In the genomic region with DNA sequence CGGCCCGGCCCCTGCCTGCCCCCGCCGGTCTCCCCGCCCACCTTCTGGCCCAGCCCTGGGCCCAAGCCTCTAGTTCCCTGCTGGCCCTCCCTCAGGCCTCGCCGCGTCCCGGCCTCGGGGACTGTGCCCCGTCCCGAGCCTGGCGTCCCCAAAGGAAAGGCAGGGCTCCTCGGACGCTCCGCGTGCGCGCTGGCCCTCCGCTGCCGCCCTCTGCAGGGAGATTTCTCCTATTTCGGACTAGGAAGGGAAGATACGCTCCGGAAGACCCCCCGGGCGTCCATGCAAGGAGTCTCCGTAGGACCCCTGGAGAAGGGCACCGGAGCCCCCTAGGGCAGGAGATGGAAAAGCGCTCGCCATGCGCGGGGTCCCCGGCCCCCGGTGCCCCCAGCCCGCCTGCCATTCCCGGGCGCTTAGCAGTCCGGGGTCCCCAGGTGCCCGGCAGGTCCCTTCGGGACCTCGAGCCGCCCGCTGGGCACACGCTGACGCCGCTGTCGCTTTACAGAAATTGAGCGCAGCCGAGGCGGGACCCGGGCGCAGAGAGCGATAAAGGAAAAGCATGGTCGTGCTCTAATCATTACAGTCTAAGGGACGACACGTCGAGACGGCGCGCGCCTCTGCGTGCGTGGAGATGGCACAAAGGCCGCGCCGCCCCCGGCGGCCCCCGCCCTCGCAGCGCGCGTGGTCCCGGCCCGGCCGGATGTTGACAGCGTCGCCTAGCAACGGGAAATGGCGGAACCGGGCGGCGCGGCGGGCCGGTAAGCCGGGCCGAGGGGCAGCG, we compare ENCODE assay signal across 8 cellular contexts. TPM values are rescaled to one million over a fixed set of nuclear protein-coding genes. Genes with fewer than 3 reads are reported as not detected.
DNase-seq lines count a peak whose midpoint lies in the region; ATAC-seq, FAIRE-seq and TF ChIP-seq lines count a peak whose summit lies in the region.

A gene with protein sequence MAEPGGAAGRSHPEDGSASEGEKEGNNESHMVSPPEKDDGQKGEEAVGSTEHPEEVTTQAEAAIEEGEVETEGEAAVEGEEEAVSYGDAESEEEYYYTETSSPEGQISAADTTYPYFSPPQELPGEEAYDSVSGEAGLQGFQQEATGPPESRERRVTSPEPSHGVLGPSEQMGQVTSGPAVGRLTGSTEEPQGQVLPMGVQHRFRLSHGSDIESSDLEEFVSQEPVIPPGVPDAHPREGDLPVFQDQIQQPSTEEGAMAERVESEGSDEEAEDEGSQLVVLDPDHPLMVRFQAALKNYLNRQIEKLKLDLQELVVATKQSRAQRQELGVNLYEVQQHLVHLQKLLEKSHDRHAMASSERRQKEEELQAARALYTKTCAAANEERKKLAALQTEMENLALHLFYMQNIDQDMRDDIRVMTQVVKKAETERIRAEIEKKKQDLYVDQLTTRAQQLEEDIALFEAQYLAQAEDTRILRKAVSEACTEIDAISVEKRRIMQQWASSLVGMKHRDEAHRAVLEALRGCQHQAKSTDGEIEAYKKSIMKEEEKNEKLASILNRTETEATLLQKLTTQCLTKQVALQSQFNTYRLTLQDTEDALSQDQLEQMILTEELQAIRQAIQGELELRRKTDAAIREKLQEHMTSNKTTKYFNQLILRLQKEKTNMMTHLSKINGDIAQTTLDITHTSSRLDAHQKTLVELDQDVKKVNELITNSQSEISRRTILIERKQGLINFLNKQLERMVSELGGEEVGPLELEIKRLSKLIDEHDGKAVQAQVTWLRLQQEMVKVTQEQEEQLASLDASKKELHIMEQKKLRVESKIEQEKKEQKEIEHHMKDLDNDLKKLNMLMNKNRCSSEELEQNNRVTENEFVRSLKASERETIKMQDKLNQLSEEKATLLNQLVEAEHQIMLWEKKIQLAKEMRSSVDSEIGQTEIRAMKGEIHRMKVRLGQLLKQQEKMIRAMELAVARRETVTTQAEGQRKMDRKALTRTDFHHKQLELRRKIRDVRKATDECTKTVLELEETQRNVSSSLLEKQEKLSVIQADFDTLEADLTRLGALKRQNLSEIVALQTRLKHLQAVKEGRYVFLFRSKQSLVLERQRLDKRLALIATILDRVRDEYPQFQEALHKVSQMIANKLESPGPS (plus strand): TSS at position 706 of the 778 bp plus-strand sequence. CDS start 21 bp downstream, at position 727.

- H3K27me3 ChIP-seq in SJCRH30 (no peaks in the 10 kb centered on the region), gastroesophageal sphincter (no peaks in the 10 kb centered on the region), neuronal stem cell (ENCODE audit: control insufficient read depth in 3 of 3, insufficient read depth in 3 of 3, low read depth in 1 of 3, low read length in 3 of 3) (no peaks in the 10 kb centered on the region), subcutaneous abdominal adipose tissue (ENCODE audit: control insufficient read depth in 5 of 5, insufficient read depth in 4 of 5, low read length in 5 of 5) (no peaks in the 10 kb centered on the region)

- H3K27ac ChIP-seq in A549 (peak within 1 kb of the TSS; percentile 83 to 93), SJCRH30 (peak within 1 kb of the TSS; percentile 82), gastroesophageal sphincter (peak within 1 kb of the TSS; percentile 75 to 95 (median 92)), neuronal stem cell (replicated peaks; ENCODE audit: low read length) (peak within 1 kb of the TSS; percentile 95), subcutaneous abdominal adipose tissue (ENCODE audit: low read depth, low read length) (peak within 1 kb of the TSS; percentile 90)

- ATAC-seq in A549, result peak; percentile 86 to 94
- peak; percentile 47 for ATAC-seq in GM18909 (IDR thresholded peaks at IDR 0.05; ENCODE audit: poor library complexity, unreplicated experiment)
- ATAC-seq in gastroesophageal sphincter, result peak; percentile 94

- no peak within 1 kb of the TSS for H3K4ac ChIP-seq in neuronal stem cell (ENCODE audit: low read length)

- no peak for TF ChIP-seq EP300 in A549 (IDR thresholded peaks at IDR 0.05)
- no peak for TF ChIP-seq EP300 in gastroesophageal sphincter (IDR thresholded peaks at IDR 0.05)

- H3K9ac ChIP-seq in neuronal stem cell (ENCODE audit: low read depth, low read length, poor library complexity), result peak within 1 kb of the TSS; percentile 95
- peak within 1 kb of the TSS in 4 of 5 donors; percentile 83 to 87 (median 86) for H3K9ac ChIP-seq in subcutaneous abdominal adipose tissue (ENCODE audit: low read length in 5 of 5)

- H3K79me1 ChIP-seq in neuronal stem cell (ENCODE audit: low read depth, low read length), result no peaks in the 10 kb centered on the region

- H3K18ac ChIP-seq in neuronal stem cell (ENCODE audit: low read length), result peak within 1 kb of the TSS; percentile 99

- no peak for TF ChIP-seq RAD21 in A549 (conservative IDR thresholded peaks at IDR 0.05 in 1 of 2, IDR thresholded peaks at IDR 0.05 in 1 of 2)

- peak; percentile 84 to 89 for DNase-seq in A549 (ENCODE audit: low read depth in 1 of 2, low spot score in 1 of 2)
- no peak for DNase-seq in LNCaP clone FGC (ENCODE audit: low read depth)
- DNase-seq in SJCRH30, result peak; percentile 92 to 95
- DNase-seq in activated naive CD4-positive, alpha-beta T cell treated with Interleukin-2 at 50 U/mL for 16 hours, result peak; percentile 81
- DNase-seq in neuronal stem cell (ENCODE audit: low spot score), result peak; percentile 81

- peak within 1 kb of the TSS; percentile 89 for H3K4me3 ChIP-seq in A549
- peak within 1 kb of the TSS; percentile 86 for H3K4me3 ChIP-seq in LNCaP clone FGC (ENCODE audit: low read depth, low read length)
- H3K4me3 ChIP-seq in SJCRH30, result peak within 1 kb of the TSS; percentile 93
- peak within 1 kb of the TSS; percentile 72 to 88 for H3K4me3 ChIP-seq in gastroesophageal sphincter
- peak within 1 kb of the TSS; percentile 64 to 95 for H3K4me3 ChIP-seq in neuronal stem cell (ENCODE audit: low read length in 2 of 2)
- peak within 1 kb of the TSS; percentile 79 to 91 (median 82) for H3K4me3 ChIP-seq in subcutaneous abdominal adipose tissue (ENCODE audit: low read depth in 1 of 5, low read length in 5 of 5)

- H3K4me2 ChIP-seq in A549 (peak within 1 kb of the TSS; percentile 91), neuronal stem cell (ENCODE audit: insufficient read depth, low read length, poor library complexity, severe bottlenecking) (peak within 1 kb of the TSS; percentile 91)

- POLR2A ChIA-PET in A549 (lab: Yijun Ruan, JAX), result no interaction called here

- H4K8ac ChIP-seq in neuronal stem cell (ENCODE audit: low read depth, low read length), result peak within 1 kb of the TSS; percentile 89

- TF ChIP-seq CTCF in A549 (IDR thresholded peaks at IDR 0.05), result no peak
- TF ChIP-seq CTCF in LNCaP clone FGC (IDR thresholded peaks at IDR 0.05; ENCODE audit: control insufficient read depth, extremely low read depth, insufficient read depth), result no peak
- no peak for TF ChIP-seq CTCF in gastroesophageal sphincter (IDR thresholded peaks at IDR 0.05)

- no peak within 1 kb of the TSS for H2BK120ac ChIP-seq in neuronal stem cell (ENCODE audit: low read depth, low read length)

- peak within 1 kb of the TSS; percentile 18 for H2BK15ac ChIP-seq in neuronal stem cell (ENCODE audit: low read length)

- FAIRE-seq in A549 (lab: Jason Lieb, UNC), result no peak

- peaks cover 8% of the 10 kb centered on the region for H3K4me1 ChIP-seq in A549
- H3K4me1 ChIP-seq in SJCRH30, result peaks cover 22% of the 10 kb centered on the region
- peaks cover 0 to 39% (median 7%) of the 10 kb centered on the region in 3 donors for H3K4me1 ChIP-seq in gastroesophageal sphincter
- peaks cover 0 to 26% of the 10 kb centered on the region in 2 donors for H3K4me1 ChIP-seq in neuronal stem cell (ENCODE audit: control insufficient read depth in 2 of 2, insufficient read depth in 1 of 2, low read depth in 1 of 2, low read length in 2 of 2)
- peaks cover 3 to 58% (median 48%) of the 10 kb centered on the region in 5 donors for H3K4me1 ChIP-seq in subcutaneous abdominal adipose tissue (ENCODE audit: control insufficient read depth in 5 of 5, insufficient read depth in 5 of 5, low read length in 5 of 5)

- H4K91ac ChIP-seq in neuronal stem cell (ENCODE audit: low read depth, low read length, poor library complexity), result no peak within 1 kb of the TSS

- H2BK12ac ChIP-seq in neuronal stem cell (ENCODE audit: low read length), result no peak within 1 kb of the TSS

- 2% methylated on average over 45 of the region's 89 CpGs for WGBS in A549 (ENCODE audit: missing lambda C conversion rate)
- WGBS in gastroesophageal sphincter (ENCODE audit: low coverage in 1 of 2), 2 donors, result 0% methylated on average over 3 of the region's 89 CpGs; no CpG with 5 or more reads in 1 of the 2 donors
- no CpG with 5 or more reads among the region's 89 CpGs for WGBS in neuronal stem cell (ENCODE audit: extremely low coverage in 2 of 2, insufficient read length in 2 of 2, insufficient replicate concordance in 1 of 2), 2 donors

- peak within 1 kb of the TSS; percentile 90 for H3K23ac ChIP-seq in neuronal stem cell (ENCODE audit: low read depth, low read length, poor library complexity)

- H3K9me3 ChIP-seq in A549, result no peaks in the 10 kb centered on the region
- no peaks in the 10 kb centered on the region for H3K9me3 ChIP-seq in SJCRH30 (replicated peaks)
- H3K9me3 ChIP-seq in gastroesophageal sphincter, result no peaks in the 10 kb centered on the region
- H3K9me3 ChIP-seq in neuronal stem cell (replicated peaks in 1 of 2; ENCODE audit: control insufficient read depth in 2 of 2, insufficient read depth in 1 of 2, low read depth in 1 of 2, low read length in 2 of 2), result peaks cover 0 to 5% of the 10 kb centered on the region in 2 donors
- no peaks in the 10 kb centered on the region for H3K9me3 ChIP-seq in subcutaneous abdominal adipose tissue (ENCODE audit: control insufficient read depth in 5 of 5, low read length in 5 of 5)

- CTCF ChIA-PET in A549 (lab: Yijun Ruan, JAX), result interaction anchor here (0.9 to 11.5 kb wide), 2 partner anchors 8 to 30 kb away, joined by 3 to 138 read pairs; no protein-coding TSS in a partner anchor

- H3K36me3 ChIP-seq in SJCRH30 (0 out of 2 replicates have a peak, but pooled peaks cover 6% of the 10 kb centered on the region), gastroesophageal sphincter (peaks cover 0 to 8% of the 10 kb centered on the region in 2 donors), neuronal stem cell (replicated peaks in 1 of 2; ENCODE audit: control insufficient read depth in 2 of 2, insufficient read depth in 2 of 2, low read length in 2 of 2) (peaks cover 9 to 39% of the 10 kb centered on the region in 2 donors), subcutaneous abdominal adipose tissue (ENCODE audit: control insufficient read depth in 5 of 5, insufficient read depth in 5 of 5, low read length in 5 of 5) (peaks cover 0 to 5% (median 0%) of the 10 kb centered on the region in 5 donors)

- H2AFZ ChIP-seq in neuronal stem cell (ENCODE audit: low read length), result peak within 1 kb of the TSS; percentile 96

- H2BK5ac ChIP-seq in neuronal stem cell (ENCODE audit: low read length), result peak within 1 kb of the TSS; percentile 80

- peak within 1 kb of the TSS; percentile 40 for H2AK5ac ChIP-seq in neuronal stem cell (ENCODE audit: low read depth, low read length)

- TF ChIP-seq POLR2A in A549 (IDR thresholded peaks at IDR 0.05; ENCODE audit: low read length) (peak; percentile 81), gastroesophageal sphincter (IDR thresholded peaks at IDR 0.05) (peak; percentile 9 to 24)

- H3K14ac ChIP-seq in neuronal stem cell (ENCODE audit: low read length), result peak within 1 kb of the TSS; percentile 94

RNA-seq across cellular contexts. Expression of the gene that starts here (rescaled TPM):
- polyA plus RNA-seq in A549 (2011; rRNA removed), result 4.3 and 5.9 TPM in 2 replicates
- 5.2 and 5.8 TPM in 2 replicates for polyA plus RNA-seq in A549 (2012; cell fraction: cytosol; rRNA removed)
- polyA plus RNA-seq in A549 (2012; cell fraction: nucleus; rRNA removed), result 15.3 and 16.1 TPM in 2 replicates
- polyA plus RNA-seq in A549 (2017; fragmentation: RNase III; extraction: RNeasy Plus Mini Kit Qiagen cat#74134 plus additional on column Dnase treatment), result 8.2 to 12.6 TPM (median 11.3 TPM) in 3 replicates
- polyA minus RNA-seq in A549 (2011; rRNA and poly(A)+ RNA removed), result 5.4 and 9.5 TPM in 2 replicates
- total RNA-seq in SJCRH30 (2014; rRNA removed; shearing (Covaris generic)), result 8.8 and 11.3 TPM in 2 replicates
- total RNA-seq in gastroesophageal sphincter, result 10 to 100 TPM in 1 of 4 donors, 1 to 10 TPM in 3; 4.3 to 17.3 (median 5.5) TPM
- polyA plus RNA-seq in neuronal stem cell (2013, experiment 1 of 2), result 5.8 TPM
- polyA plus RNA-seq in neuronal stem cell (2013, experiment 2 of 2), result 6.3 TPM
